In genomic region chr5:425714-426113, GRCh38 we compare ENCODE assay signal across 12 cellular contexts. TPM values are rescaled to one million over a fixed set of nuclear protein-coding genes. Genes with fewer than 3 reads are reported as not detected.
A peak's percentile ranks its signal among the peaks of the same experiment; 100 is the strongest.
DNase-seq lines count a peak whose midpoint lies in the region; ATAC-seq, FAIRE-seq and TF ChIP-seq lines count a peak whose summit lies in the region.
"Had no signal": no experiment of that assay in that cellular context is flagged by ENCODE, and none has a peak within 500 bp of the region (broad histone marks: within the 10 kb centered on the region; RNA-seq: fewer than 3 reads in every experiment).

No MANE protein-coding gene starts in this region.

- CTCF ChIA-PET in GM12878 (lab: Yijun Ruan, JAX): interaction anchor here (0.6 to 2.7 kb wide), 13 partner anchors 12 to 1366 kb away, joined by 3 to 39 read pairs (median 3); no protein-coding TSS in a partner anchor

- FAIRE-seq in GM12878 (lab: Jason Lieb, UNC): no peak
- FAIRE-seq: colon, islet of Langerhans had no signal

- RAD21 ChIA-PET in GM12878 (lab: Charles Lee; ENCODE audit: unreplicated experiment): interaction anchor here (0.9 to 3.7 kb wide), 7 partner anchors 16 to 237 kb away, joined by 3 to 49 read pairs (median 5); no protein-coding TSS in a partner anchor

- SMC1A ChIA-PET in GM12878 (lab: Charles Lee; ENCODE audit: uncharacterized antibody, unreplicated experiment): interaction anchor here (0.6 to 3.7 kb wide), 11 partner anchors 10 to 109 kb away, joined by 3 to 18 read pairs (median 3); partner anchors contain the start of gene AHRR

- H3K36me3 ChIP-seq in GM12878 (ENCODE audit: control insufficient read depth in 2 of 2, insufficient read depth in 2 of 2, low read length in 1 of 2) (peaks cover 3 to 20% of the 10 kb centered on the region in 2 experiments; a peak in 3 of 4 replicates), parathyroid adenoma (ENCODE audit: control insufficient read depth, insufficient read depth, low read length) (no peaks in the 10 kb centered on the region)
- H3K36me3 ChIP-seq: stomach had no signal

- H3K4me1 ChIP-seq in GM12878 (ENCODE audit: control insufficient read depth, insufficient read depth, low read length): peaks cover 28% of the 10 kb centered on the region
- no peaks in the 10 kb centered on the region for H3K4me1 ChIP-seq in parathyroid adenoma
- H3K4me1 ChIP-seq: stomach had no signal

- H3K4me2 ChIP-seq in GM12878 (ENCODE audit: control insufficient read depth, insufficient read depth) (no peak overlapping the region), parathyroid adenoma (ENCODE audit: low read length) (no peak overlapping the region)

- no peak for TF ChIP-seq POLR2A in GM12878 (IDR thresholded peaks at IDR 0.05; ENCODE audit: low read depth, low read length)

- no peak overlapping the region for H2AFZ ChIP-seq in GM12878 (ENCODE audit: control insufficient read depth, low read depth, low read length)
- no peak overlapping the region for H2AFZ ChIP-seq in parathyroid adenoma

- no peak for TF ChIP-seq EP300 in GM12878 (IDR thresholded peaks at IDR 0.05; ENCODE audit: borderline replicate concordance in 1 of 2, control insufficient read depth in 1 of 2, low read depth in 2 of 2, low read length in 2 of 2)

- POLR2A ChIA-PET in GM12878 (lab: Charles Lee): interaction anchor here (0.7 to 2.3 kb wide), 5 partner anchors 24 to 60 kb away, joined by 3 to 10 read pairs (median 4); no protein-coding TSS in a partner anchor

- BruUV-seq in GM12878 (replicated peaks; lab: Mats Ljungman, UMichigan): no TSS peak

- peak; percentile 63 for DNase-seq in activated effector memory CD4-positive, alpha-beta T cell treated with anti-CD3 and anti-CD28 coated beads, Interleukin-2, amount 50 U/mL, for 16 hours
- DNase-seq in activated effector memory CD4-positive, alpha-beta T cell treated with Interleukin-2 at 50 U/mL for 16 hours: no peak
- peak; percentile 67 for DNase-seq in NCI-H146 treated with DMSO at 0.1 percent for 48 hours (lab: John Stamatoyannopoulos, UW; ENCODE audit: unreplicated experiment)
- DNase-seq in GM12878 (ENCODE audit: low read depth, low spot score): no peak
- DNase-seq in NOMO-1 (lab: John Stamatoyannopoulos, UW; ENCODE audit: unreplicated experiment in 2 of 2): no peak
- no peak for DNase-seq in GM13977 (ENCODE audit: low spot score)
- DNase-seq: NCI-H446 treated with DMSO at 0.1 percent for 48 hours, stomach had no signal

- H3K27me3 ChIP-seq in GM12878 (replicated peaks in 1 of 2; ENCODE audit: control insufficient read depth in 2 of 2, insufficient read depth in 2 of 2, low read length in 1 of 2) (no peaks in the 10 kb centered on the region), parathyroid adenoma (ENCODE audit: control insufficient read depth, insufficient read depth, low read length) (peaks cover 2% of the 10 kb centered on the region)

- in situ Hi-C loops in GM12878 (cut with MboI) (no loop called here), GM13977 (cut with MboI; ENCODE audit: low pct_unique_long_range_greater_than_20kb, low sequenced_read_pairs, unreplicated experiment) (no loop called here)

- WGBS in GM12878 (ENCODE audit: insufficient coverage, insufficient replicate concordance, low lambda C conversion rate, missing lambda C conversion rate): 37% methylated on average over 5 of the region's 5 CpGs

- H3K27ac ChIP-seq in GM12878 (ENCODE audit: control insufficient read depth, insufficient read depth) (peak overlapping the region; percentile 99; the same call in 1 of the 2 replicates), parathyroid adenoma (no peak overlapping the region)
- H3K27ac ChIP-seq: stomach had no signal

- TF ChIP-seq CTCF in GM12878 (IDR thresholded peaks at IDR 0.05 in 2 of 3, conservative IDR thresholded peaks at IDR 0.05 in 1 of 3; ENCODE audit: control insufficient read depth in 2 of 3, extremely low read depth in 1 of 3, insufficient read depth in 1 of 3, low read depth in 3 of 3, low read length in 3 of 3) (peak in 2 of 3 experiments; percentile 11 to 20; a peak in 1 of 6 replicates), parathyroid adenoma (IDR thresholded peaks at IDR 0.05) (peak; percentile 9), GM13977 (IDR thresholded peaks at IDR 0.05; ENCODE audit: extremely low read depth, insufficient read depth, missing control alignments) (no peak)

- no peak for ATAC-seq in GM12878
- ATAC-seq in GM19455 (IDR thresholded peaks at IDR 0.05; ENCODE audit: unreplicated experiment): no peak

- H3K9me3 ChIP-seq in GM12878 (replicated peaks; ENCODE audit: control insufficient read depth, insufficient read depth, low read length) (no peaks in the 10 kb centered on the region), parathyroid adenoma (ENCODE audit: control insufficient read depth, low read length) (no peaks in the 10 kb centered on the region)
- H3K9me3 ChIP-seq: stomach had no signal

- H3K9ac ChIP-seq in GM12878 (ENCODE audit: control insufficient read depth, insufficient read depth, low read length): no peak overlapping the region
- H3K9ac ChIP-seq in parathyroid adenoma: no peak overlapping the region

- peak; percentile 55 for TF ChIP-seq RAD21 in GM12878 (IDR thresholded peaks at IDR 0.05; ENCODE audit: insufficient read depth, low read depth, low read length)

- H3K4me3 ChIP-seq in GM12878 (no peak overlapping the region), parathyroid adenoma (ENCODE audit: low read depth, low read length) (no peak overlapping the region)
- H3K4me3 ChIP-seq: stomach had no signal

- intact Hi-C loops in GM12878 (cut with micrococcal nuclease; ENCODE audit: unreplicated experiment): loop anchor here (2.0 kb wide), 1 partner anchor 57 kb away; no protein-coding TSS in a partner anchor

- no peaks in the 10 kb centered on the region; the same call in none of the 2 replicates for H3K79me2 ChIP-seq in GM12878 (ENCODE audit: control insufficient read depth, insufficient read depth, low read length)
- no peaks in the 10 kb centered on the region for H3K79me2 ChIP-seq in parathyroid adenoma

- H4K20me1 ChIP-seq in GM12878 (ENCODE audit: control insufficient read depth, insufficient read depth): no peaks in the 10 kb centered on the region

TF ChIP-seq in GM12878, 131 proteins besides CTCF, POLR2A, EP300 and RAD21:
- TF ChIP-seq SMC3 (IDR thresholded peaks at IDR 0.05; ENCODE audit: borderline replicate concordance, low read length) (peak; percentile 20; the same call in 1 of the 2 replicates), CHD2 (IDR thresholded peaks at IDR 0.05; ENCODE audit: borderline replicate concordance, low read depth, low read length) (no peak), HDAC2 (IDR thresholded peaks at IDR 0.05) (no peak)

RNA-seq across cellular contexts. Expression of gene EXOC3, which starts 17.3 kb away (rescaled TPM):
- total RNA-seq in GM12878 (2013; cell fraction: nucleolus; rRNA removed): 139 and 145 TPM in 2 replicates
- total RNA-seq in GM12878 (2014; rRNA removed) (28.6 and 32.5 TPM in 2 replicates), GM12878 (2014; rRNA removed; fragmentation: Illumina TruSeq; extraction: Trizol) (22.4 and 25.4 TPM in 2 replicates), GM12878 (2021) (48.9 and 50.3 TPM in 2 replicates)
- 26.9 TPM for polyA plus RNA-seq in GM12878 (2011; ENCODE audit: low read depth)
- polyA plus RNA-seq in GM12878 (2011; rRNA removed) (16.4 and 22.6 TPM in 2 replicates), GM12878 (2014; fragmentation: Illumina TruSeq; extraction: Trizol) (18.5 and 24.8 TPM in 2 replicates), GM12878 (2014; fragmentation: Nextera tagmentation; extraction: Ambion mirVana) (1 to 10 TPM; 1.6 to 7.2 TPM), GM12878 (2014; rRNA removed) (30.5 and 33.2 TPM in 2 replicates), GM12878 (2016; fragmentation: Nextera tagmentation; extraction: Ambion mirVana) (10 to 100 TPM; 52.7 to 53.0 TPM)
- 24.5 and 26.9 TPM in 2 replicates for polyA plus RNA-seq in GM12878 (2011; cell fraction: cytosol; rRNA removed)
- polyA plus RNA-seq in GM12878 (2011; cell fraction: nucleus; rRNA removed): 77.4 and 98.6 TPM in 2 replicates
- 40.4 and 47.5 TPM in 2 replicates for polyA plus RNA-seq in GM12878 (2012)
- polyA minus RNA-seq in GM12878 (2011; rRNA and poly(A)+ RNA removed): 26.3 and 28.8 TPM in 2 replicates
- 10.8 and 14.6 TPM in 2 replicates for polyA minus RNA-seq in GM12878 (2011; cell fraction: cytosol; rRNA and poly(A)+ RNA removed)
- 21.5 and 30.1 TPM in 2 replicates for polyA minus RNA-seq in GM12878 (2011; cell fraction: nucleus; rRNA and poly(A)+ RNA removed)

Comparison
In these comparisons a context has a peak if more than half of its experiments do, and no peak if none do; other contexts are left out.
1. DNase-seq: peak in activated effector memory CD4-positive, alpha-beta T cell treated with anti-CD3 and anti-CD28 coated beads, Interleukin-2, amount 50 U/mL, for 16 hours (single experiment) and NCI-H146 treated with DMSO at 0.1 percent for 48 hours (single experiment); none in activated effector memory CD4-positive, alpha-beta T cell treated with Interleukin-2 at 50 U/mL for 16 hours (single experiment), GM12878 (single experiment), NOMO-1 (0 of 2) and GM13977 (single experiment).